ENCODE assay signal across 8 cellular contexts in genomic region chr2:241878007-241878970, GRCh38. TPM values are rescaled to one million over a fixed set of nuclear protein-coding genes. Genes with fewer than 3 reads are reported as not detected.
DNase-seq lines count a peak whose midpoint lies in the region; ATAC-seq, FAIRE-seq and TF ChIP-seq lines count a peak whose summit lies in the region.

No MANE protein-coding gene starts in this region.

- CTCF ChIA-PET in H1 (lab: Charles Lee; ENCODE audit: partially characterized antibody), result interaction anchor here (0.7 to 2.5 kb wide), 42 partner anchors 11 to 1229 kb away, joined by 3 to 26 read pairs (median 3); partner anchors contain the start of genes D2HGDH, ING5, NEU4 and PDCD1

- H2AFZ ChIP-seq in H1 (ENCODE audit: low read length), result no peak overlapping the region

- no peak for TF ChIP-seq EP300 in H1 (IDR thresholded peaks at IDR 0.05; ENCODE audit: borderline replicate concordance in 1 of 2, low read depth in 2 of 2, low read length in 2 of 2)

- H2BK15ac ChIP-seq in H1 (ENCODE audit: low read length), result no peak overlapping the region

- no peak overlapping the region for H3K4ac ChIP-seq in H1 (replicated peaks; ENCODE audit: insufficient read length, low read depth, low read length)

- no peak overlapping the region for H3K56ac ChIP-seq in H1 (replicated peaks; ENCODE audit: insufficient read length, low read depth, low read length)

- TF ChIP-seq POLR2A in H54 (IDR thresholded peaks at IDR 0.05; ENCODE audit: low read depth, low read length) (no peak), H1 (IDR thresholded peaks at IDR 0.05; ENCODE audit: control extremely low read depth in 1 of 2, low read depth in 2 of 2, low read length in 2 of 2) (no peak)

- H2AK5ac ChIP-seq in H1 (ENCODE audit: low read depth, low read length), result no peak overlapping the region

- no peak overlapping the region for H4K91ac ChIP-seq in H1 (replicated peaks; ENCODE audit: insufficient read length, low read length)

- no peak overlapping the region for H2BK20ac ChIP-seq in H1 (ENCODE audit: low read length)

- no peak overlapping the region for H3K9ac ChIP-seq in H1 (replicated peaks in 1 of 4; ENCODE audit: extremely low read depth in 1 of 4, low read depth in 3 of 4, low read length in 3 of 4)

- no peak overlapping the region for H3K27ac ChIP-seq in H1 (ENCODE audit: low read depth, low read length)

- no peak overlapping the region for H3K14ac ChIP-seq in H1 (ENCODE audit: insufficient read length)

- H4K5ac ChIP-seq in H1 (ENCODE audit: insufficient read length, low read depth, low read length), result no peak overlapping the region

- POLR2A ChIA-PET in H1 (lab: Charles Lee; ENCODE audit: partially characterized antibody), result interaction anchor here (0.6 to 1.5 kb wide), 5 partner anchors 75 to 207 kb away, joined by 3 to 5 read pairs (median 3); partner anchors contain the start of gene DTYMK

- WGBS in H1 (ENCODE audit: extremely low coverage in 1 of 2, insufficient coverage in 1 of 2, insufficient read length in 1 of 2, insufficient replicate concordance in 2 of 2, low coverage in 1 of 2, low lambda C conversion rate in 2 of 2, missing lambda C conversion rate in 1 of 2), 2 experiments, result 69% methylated on average over 14 of the region's 26 CpGs; no CpG with 5 or more reads in 1 of the 2 experiments

- H3K18ac ChIP-seq in H1 (ENCODE audit: extremely low read depth, low read length), result no peak overlapping the region

- H3K4me3 ChIP-seq in H1 (ENCODE audit: extremely low read depth in 1 of 4, insufficient read depth in 2 of 4, low read depth in 3 of 4, low read length in 4 of 4), result no peak overlapping the region

- no peak overlapping the region for H2BK120ac ChIP-seq in H1 (replicated peaks; ENCODE audit: low read depth, low read length)

- H4K20me1 ChIP-seq in H1 (replicated peaks in 1 of 2; ENCODE audit: control insufficient read depth in 1 of 2, insufficient read depth in 2 of 2, low read length in 2 of 2), result no peaks in the 10 kb centered on the region

- no peaks in the 10 kb centered on the region for H3K79me2 ChIP-seq in H1 (ENCODE audit: control insufficient read depth in 1 of 2, insufficient read depth in 2 of 2, low read length in 2 of 2)

- peak overlapping the region; percentile 15; the same call in 1 of the 2 replicates for H4K8ac ChIP-seq in H1 (ENCODE audit: extremely low read depth, insufficient read depth, low read length)

- H3K9me3 ChIP-seq in H1 (ENCODE audit: insufficient read depth in 2 of 2, low read depth in 1 of 2, low read length in 1 of 2), result peaks cover 7 to 18% of the 10 kb centered on the region in 2 experiments; a peak in 3 of 4 replicates

- FAIRE-seq in H54 (lab: Jason Lieb, UNC), result no peak
- no peak for FAIRE-seq in H1 (lab: Jason Lieb, UNC)

- no peaks in the 10 kb centered on the region for H3K36me3 ChIP-seq in H1 (ENCODE audit: control insufficient read depth in 2 of 4, insufficient read depth in 4 of 4, low read length in 3 of 4)

- H2BK5ac ChIP-seq in H1 (ENCODE audit: low read depth, low read length), result peak overlapping the region; percentile 52; the same call in 1 of the 2 replicates

- TF ChIP-seq CTCF in AG09319 (IDR thresholded peaks at IDR 0.05; ENCODE audit: low read depth, low read length) (peak; percentile 70), H1 (IDR thresholded peaks at IDR 0.05; ENCODE audit: control extremely low read depth in 1 of 3, insufficient read depth in 1 of 3, low read depth in 1 of 3, low read length in 3 of 3) (peak in 2 of 3 experiments; percentile 61 to 82; a peak in 3 of 4 replicates)

- DNase-seq in AG09319 (ENCODE audit: extremely low read depth, low read depth), result peak; percentile 29
- DNase-seq in H54 (ENCODE audit: insufficient read length, low spot score), result peak; percentile 88
- DNase-seq in NOMO-1 treated with DMSO at 0.1 percent for 48 hours (lab: John Stamatoyannopoulos, UW; ENCODE audit: unreplicated experiment), result peak; percentile 54
- peak; percentile 51 to 54 for DNase-seq in activated CD8-positive, alpha-beta memory T cell treated with anti-CD3 and anti-CD28 coated beads for 4 hours (ENCODE audit: low read depth in 2 of 2)
- DNase-seq in H1 (ENCODE audit: low read depth in 1 of 2, low spot score in 2 of 2), result peak; percentile 25 to 87
- peak; percentile 60 for DNase-seq in mucosa of gallbladder (ENCODE audit: low spot score)
- peak; percentile 53 to 76 (median 68) for DNase-seq in stimulated activated naive CD4-positive, alpha-beta T cell (lab: John Stamatoyannopoulos, UW)

- H3K79me1 ChIP-seq in H1 (ENCODE audit: low read depth, low read length), result no peaks in the 10 kb centered on the region

- ATAC-seq in GM19324 (IDR thresholded peaks at IDR 0.05; ENCODE audit: low FRiP score, unreplicated experiment), result no peak

- TF ChIP-seq RAD21 in H1 (IDR thresholded peaks at IDR 0.05 in 1 of 2, conservative IDR thresholded peaks at IDR 0.05 in 1 of 2; ENCODE audit: low read depth in 2 of 2, low read length in 2 of 2), result peak; percentile 76 to 84

- no peak overlapping the region for H2BK12ac ChIP-seq in H1 (ENCODE audit: low read depth, low read length)

- peaks cover 3 to 8% (median 7%) of the 10 kb centered on the region in 4 experiments; a peak in 6 of 7 replicates for H3K4me1 ChIP-seq in H1 (replicated peaks in 1 of 4; ENCODE audit: control insufficient read depth in 3 of 4, insufficient read depth in 4 of 4, low read length in 3 of 4)

- no peaks in the 10 kb centered on the region for H3K27me3 ChIP-seq in H1 (replicated peaks in 1 of 4; ENCODE audit: control insufficient read depth in 3 of 4, extremely low read depth in 1 of 4, insufficient read depth in 3 of 4, low read length in 3 of 4)

- H3K23ac ChIP-seq in H1 (ENCODE audit: insufficient read length), result no peak overlapping the region

- H3K23me2 ChIP-seq in H1 (ENCODE audit: low read depth, low read length), result peaks cover 3% of the 10 kb centered on the region; the same call in 1 of the 2 replicates

- no peak overlapping the region for H3K4me2 ChIP-seq in H1 (ENCODE audit: insufficient read depth in 1 of 2, low read depth in 2 of 2, low read length in 2 of 2)

TF ChIP-seq in H1, 55 proteins besides CTCF, POLR2A, EP300 and RAD21:
- no peak for TF ChIP-seq TEAD4 (IDR thresholded peaks at IDR 0.05; ENCODE audit: low read depth, low read length)
- no peak for TF ChIP-seq CBX8 (IDR thresholded peaks at IDR 0.05; ENCODE audit: borderline replicate concordance, low read depth, low read length)
- TF ChIP-seq TAF1 (IDR thresholded peaks at IDR 0.05; ENCODE audit: low read depth, low read length), result no peak
- TF ChIP-seq KDM4A (IDR thresholded peaks at IDR 0.05; ENCODE audit: low read depth, low read length, severe bottlenecking), result no peak
- no peak for TF ChIP-seq RNF2 (IDR thresholded peaks at IDR 0.05; ENCODE audit: borderline replicate concordance, low read depth, low read length, missing control alignments, poor library complexity, severe bottlenecking)
- TF ChIP-seq MAFK (IDR thresholded peaks at IDR 0.05; ENCODE audit: low read depth, low read length), result no peak
- TF ChIP-seq SP2 (IDR thresholded peaks at IDR 0.05; ENCODE audit: low read length), result no peak
- no peak for TF ChIP-seq TCF12 (IDR thresholded peaks at IDR 0.05; ENCODE audit: low read depth, low read length)
- TF ChIP-seq FOSL1 (IDR thresholded peaks at IDR 0.05; ENCODE audit: insufficient read depth, low read depth, low read length), result no peak
- no peak for TF ChIP-seq CREB1 (IDR thresholded peaks at IDR 0.05)
- TF ChIP-seq SIN3A (conservative IDR thresholded peaks at IDR 0.05 in 1 of 2, IDR thresholded peaks at IDR 0.05 in 1 of 2; ENCODE audit: low read depth in 1 of 2, low read length in 2 of 2), result no peak
- TF ChIP-seq SIX5 (IDR thresholded peaks at IDR 0.05; ENCODE audit: low read depth, low read length), result no peak

RNA-seq across cellular contexts. Expression of gene RTP5, which starts 8.8 kb away (rescaled TPM):
- not detected in 2 replicates for total RNA-seq in H1 (2021; fragmentation: NEBNext Ultra II Directional; extraction: Animal tissue kit (Norgen Biotek cat#: 25700))
- 0.03 TPM in 1 of 2 replicates, not detected in the other for polyA plus RNA-seq in H1 (2011; rRNA removed)
- not detected for polyA plus RNA-seq in H1 (2011; cell fraction: cytosol; rRNA removed)
- polyA plus RNA-seq in H1 (2011; cell fraction: nucleus; rRNA removed), result not detected
- not detected in 4 replicates for polyA plus RNA-seq in H1 (2012, experiment 1 of 2)
- polyA plus RNA-seq in H1 (2012, experiment 2 of 2), result not detected
- polyA plus RNA-seq in H1 (2013, experiment 1 of 2), result not detected
- not detected for polyA plus RNA-seq in H1 (2013, experiment 2 of 2)
- polyA minus RNA-seq in H1 (2011; rRNA and poly(A)+ RNA removed), result not detected in 2 replicates
- not detected for polyA minus RNA-seq in H1 (2011; cell fraction: cytosol; rRNA and poly(A)+ RNA removed)
- polyA minus RNA-seq in H1 (2011; cell fraction: nucleus; rRNA and poly(A)+ RNA removed), result not detected
- total RNA-seq in mucosa of gallbladder, result not detected

RNA-seq across cellular contexts. Expression of gene PDCD1, which starts 19.6 kb away (rescaled TPM):
- total RNA-seq in H1 (2021; fragmentation: NEBNext Ultra II Directional; extraction: Animal tissue kit (Norgen Biotek cat#: 25700)), result 0.48 and 0.73 TPM in 2 replicates
- 1.1 and 1.5 TPM in 2 replicates for polyA plus RNA-seq in H1 (2011; rRNA removed)
- 1.1 TPM for polyA plus RNA-seq in H1 (2011; cell fraction: cytosol; rRNA removed)
- 1.8 TPM for polyA plus RNA-seq in H1 (2011; cell fraction: nucleus; rRNA removed)
- 0.37 to 0.80 TPM (median 0.56 TPM) in 4 replicates for polyA plus RNA-seq in H1 (2012, experiment 1 of 2)
- 0.41 TPM for polyA plus RNA-seq in H1 (2012, experiment 2 of 2)
- 1.5 TPM for polyA plus RNA-seq in H1 (2013, experiment 1 of 2)
- polyA plus RNA-seq in H1 (2013, experiment 2 of 2), result 1.5 TPM
- 0.22 and 0.24 TPM in 2 replicates for polyA minus RNA-seq in H1 (2011; rRNA and poly(A)+ RNA removed)
- polyA minus RNA-seq in H1 (2011; cell fraction: cytosol; rRNA and poly(A)+ RNA removed), result 2.5 TPM
- polyA minus RNA-seq in H1 (2011; cell fraction: nucleus; rRNA and poly(A)+ RNA removed), result 0.30 TPM
- 1.5 TPM for total RNA-seq in mucosa of gallbladder

Comparison
In these comparisons a context has a peak if more than half of its experiments do, and no peak if none do; other contexts are left out.
1. DNase-seq: peak in every context shown above with its lines; median percentile 88 in H54; 68 in stimulated activated naive CD4-positive, alpha-beta T cell; 60 in mucosa of gallbladder; 56 in H1; 54 in NOMO-1 treated with DMSO at 0.1 percent for 48 hours; 52 in activated CD8-positive, alpha-beta memory T cell treated with anti-CD3 and anti-CD28 coated beads for 4 hours; 29 in AG09319.